Comparison of ENCODE assay signal across 1 cellular context in the genomic region with DNA sequence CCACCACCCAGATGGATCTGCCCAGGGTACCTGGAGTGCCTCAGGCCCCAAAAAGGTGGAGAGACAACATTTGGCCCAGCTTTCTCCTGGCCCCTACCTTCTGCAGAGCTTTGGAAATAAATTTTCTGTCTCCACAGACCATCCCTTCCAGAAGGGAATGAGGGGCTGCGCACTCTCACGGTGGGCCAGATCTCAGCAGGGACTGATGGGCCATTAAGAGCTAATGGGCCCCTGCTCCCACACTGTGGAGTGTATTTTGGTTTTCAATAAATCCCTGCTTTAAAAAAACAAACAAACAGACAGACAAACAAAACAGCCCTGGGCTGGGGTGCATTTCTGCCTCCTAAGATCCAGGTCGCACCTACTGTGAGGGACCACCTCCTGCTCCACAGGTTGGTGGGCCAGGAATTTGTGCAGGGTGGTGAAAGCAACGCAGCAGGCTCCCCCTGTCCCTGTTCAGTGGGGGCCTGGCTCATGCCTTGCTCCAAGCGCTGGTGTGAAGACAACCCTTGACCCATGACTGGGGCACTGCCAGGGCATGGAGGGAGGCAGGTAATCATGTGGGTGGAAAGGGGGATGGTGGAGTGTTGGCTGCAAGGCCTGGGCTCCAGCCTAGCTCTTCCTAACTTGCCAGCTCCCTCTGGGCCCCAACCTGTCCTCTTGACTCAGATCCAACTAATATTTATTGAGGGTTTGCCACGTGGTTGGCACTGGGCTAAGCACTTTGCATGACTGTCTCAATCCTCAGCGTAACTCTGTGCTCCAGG.
TF ChIP-seq lines count a peak whose summit lies in the region.

No MANE protein-coding gene starts in this region.

TF ChIP-seq in liver, 16 proteins besides CTCF, POLR2A, EP300 and RAD21 (continued from another document):
- TF ChIP-seq, protein P1, sequence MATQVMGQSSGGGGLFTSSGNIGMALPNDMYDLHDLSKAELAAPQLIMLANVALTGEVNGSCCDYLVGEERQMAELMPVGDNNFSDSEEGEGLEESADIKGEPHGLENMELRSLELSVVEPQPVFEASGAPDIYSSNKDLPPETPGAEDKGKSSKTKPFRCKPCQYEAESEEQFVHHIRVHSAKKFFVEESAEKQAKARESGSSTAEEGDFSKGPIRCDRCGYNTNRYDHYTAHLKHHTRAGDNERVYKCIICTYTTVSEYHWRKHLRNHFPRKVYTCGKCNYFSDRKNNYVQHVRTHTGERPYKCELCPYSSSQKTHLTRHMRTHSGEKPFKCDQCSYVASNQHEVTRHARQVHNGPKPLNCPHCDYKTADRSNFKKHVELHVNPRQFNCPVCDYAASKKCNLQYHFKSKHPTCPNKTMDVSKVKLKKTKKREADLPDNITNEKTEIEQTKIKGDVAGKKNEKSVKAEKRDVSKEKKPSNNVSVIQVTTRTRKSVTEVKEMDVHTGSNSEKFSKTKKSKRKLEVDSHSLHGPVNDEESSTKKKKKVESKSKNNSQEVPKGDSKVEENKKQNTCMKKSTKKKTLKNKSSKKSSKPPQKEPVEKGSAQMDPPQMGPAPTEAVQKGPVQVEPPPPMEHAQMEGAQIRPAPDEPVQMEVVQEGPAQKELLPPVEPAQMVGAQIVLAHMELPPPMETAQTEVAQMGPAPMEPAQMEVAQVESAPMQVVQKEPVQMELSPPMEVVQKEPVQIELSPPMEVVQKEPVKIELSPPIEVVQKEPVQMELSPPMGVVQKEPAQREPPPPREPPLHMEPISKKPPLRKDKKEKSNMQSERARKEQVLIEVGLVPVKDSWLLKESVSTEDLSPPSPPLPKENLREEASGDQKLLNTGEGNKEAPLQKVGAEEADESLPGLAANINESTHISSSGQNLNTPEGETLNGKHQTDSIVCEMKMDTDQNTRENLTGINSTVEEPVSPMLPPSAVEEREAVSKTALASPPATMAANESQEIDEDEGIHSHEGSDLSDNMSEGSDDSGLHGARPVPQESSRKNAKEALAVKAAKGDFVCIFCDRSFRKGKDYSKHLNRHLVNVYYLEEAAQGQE (IDR thresholded peaks at IDR 0.05): peak; percentile 67
- TF ChIP-seq FOXA2 (IDR thresholded peaks at IDR 0.05): peak; percentile 43
- TF ChIP-seq SP1 (IDR thresholded peaks at IDR 0.05): peak; percentile 78
- TF ChIP-seq FOXA1 (IDR thresholded peaks at IDR 0.05): no peak
- TF ChIP-seq YY1 (IDR thresholded peaks at IDR 0.05): peak; percentile 79
- TF ChIP-seq, protein P2, sequence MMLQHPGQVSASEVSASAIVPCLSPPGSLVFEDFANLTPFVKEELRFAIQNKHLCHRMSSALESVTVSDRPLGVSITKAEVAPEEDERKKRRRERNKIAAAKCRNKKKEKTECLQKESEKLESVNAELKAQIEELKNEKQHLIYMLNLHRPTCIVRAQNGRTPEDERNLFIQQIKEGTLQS (IDR thresholded peaks at IDR 0.05): no peak
- peak in 1 of 2 donors; percentile 62 for TF ChIP-seq JUND (IDR thresholded peaks at IDR 0.05)
- TF ChIP-seq NR2F2 (IDR thresholded peaks at IDR 0.05): no peak
- TF ChIP-seq HNF4G (IDR thresholded peaks at IDR 0.05): no peak
- TF ChIP-seq EGR1 (IDR thresholded peaks at IDR 0.05; ENCODE audit: low read depth in 2 of 2): peak in 1 of 2 donors; percentile 68
- TF ChIP-seq, protein P3, sequence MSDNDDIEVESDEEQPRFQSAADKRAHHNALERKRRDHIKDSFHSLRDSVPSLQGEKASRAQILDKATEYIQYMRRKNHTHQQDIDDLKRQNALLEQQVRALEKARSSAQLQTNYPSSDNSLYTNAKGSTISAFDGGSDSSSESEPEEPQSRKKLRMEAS (IDR thresholded peaks at IDR 0.05): peak; percentile 92
- peak; percentile 71 to 92 for TF ChIP-seq RXRA (IDR thresholded peaks at IDR 0.05)
- TF ChIP-seq ZBTB33 (IDR thresholded peaks at IDR 0.05): peak; percentile 62
